In genomic region chr19:35729763-35730162, GRCh38 we compare ENCODE assay signal across 1 cellular context.
TF ChIP-seq lines count a peak whose summit lies in the region.

No MANE protein-coding gene starts in this region.

TF ChIP-seq in HEK293, 187 proteins besides CTCF, POLR2A, EP300 and RAD21 (continued from another document):
- TF ChIP-seq ZBTB10 (tag by site-specific recombination; IDR thresholded peaks at IDR 0.05), result no peak
